ENCODE assay signal across 10 cellular contexts in genomic region chr11:10488121-10488580, GRCh38. TPM values are rescaled to one million over a fixed set of nuclear protein-coding genes. Genes with fewer than 3 reads are reported as not detected.
DNase-seq lines count a peak whose midpoint lies in the region; ATAC-seq and TF ChIP-seq lines count a peak whose summit lies in the region.
"Had no signal": no experiment of that assay in that cellular context is flagged by ENCODE, and none has a peak within 500 bp of the region (broad histone marks: within the 10 kb centered on the region; RNA-seq: fewer than 3 reads in every experiment).

No MANE protein-coding gene starts in this region.

- no peak for TF ChIP-seq POLR2A in Peyer's patch (IDR thresholded peaks at IDR 0.05)

- H3K4me3 Mint-ChIP-seq in T-helper 1 cell treated with Interleukin-12 subunit alpha and Interleukin-12 subunit beta and Interleukin-4 antibody, amounts not matched to agents 30 μg/mL and 1 μg/mL, for 36 hours = peak overlapping the region; percentile 40
- no peak overlapping the region for H3K4me3 Mint-ChIP-seq in stimulated activated naive CD8-positive, alpha-beta T cell treated with anti-CD3 and anti-CD28 coated beads, Interleukin-15, Interleukin-2, amounts not matched to agents 100 ng/mL and 50 ng/mL, for 24 hours

- peaks cover 0 to 10% (median 0%) of the 10 kb centered on the region in 3 donors for H3K36me3 ChIP-seq in Peyer's patch
- H3K36me3 ChIP-seq: SJSA1 had no signal

- H3K27me3 Mint-ChIP-seq in T-helper 1 cell treated with Interleukin-12 subunit alpha and Interleukin-12 subunit beta and Interleukin-4 antibody, amounts not matched to agents 30 μg/mL and 1 μg/mL, for 36 hours (ENCODE audit: low read depth) = no peaks in the 10 kb centered on the region
- no peaks in the 10 kb centered on the region for H3K27me3 Mint-ChIP-seq in stimulated activated naive CD8-positive, alpha-beta T cell treated with anti-CD3 and anti-CD28 coated beads, Interleukin-15, Interleukin-2, amounts not matched to agents 100 ng/mL and 50 ng/mL, for 24 hours

- no peak for ATAC-seq in HG03354 (IDR thresholded peaks at IDR 0.05; ENCODE audit: poor library complexity, severe bottlenecking, unreplicated experiment)

- TF ChIP-seq CTCF in Peyer's patch (IDR thresholded peaks at IDR 0.05) = no peak
- TF ChIP-seq CTCF in fibroblast of mammary gland (conservative IDR thresholded peaks at IDR 0.05; ENCODE audit: control insufficient read depth, insufficient read depth, low read depth, low read length) = no peak

- no peak overlapping the region for H3K4me3 ChIP-seq in Peyer's patch
- H3K4me3 ChIP-seq in fibroblast of mammary gland (ENCODE audit: control insufficient read depth, low read depth, low read length) = no peak overlapping the region
- H3K4me3 ChIP-seq: SJSA1 had no signal

- no peak for DNase-seq in T-helper 1 cell
- peak in 2 of 3 donors; percentile 73 to 83 for DNase-seq in Peyer's patch
- peak; percentile 10 for DNase-seq in fibroblast of mammary gland (ENCODE audit: low read depth)
- no peak for DNase-seq in stimulated activated CD8-positive, alpha-beta memory T cell treated with anti-CD3 and anti-CD28 coated beads, Interleukin-4, amount 100 ng/mL, for 48 hours
- DNase-seq in SIG-M5 treated with dmso at 0.1 percent for 504 hours (lab: John Stamatoyannopoulos, UW; ENCODE audit: unreplicated experiment) = no peak

- peaks cover 15% of the 10 kb centered on the region for H3K4me1 Mint-ChIP-seq in T-helper 1 cell treated with Interleukin-12 subunit alpha and Interleukin-12 subunit beta and Interleukin-4 antibody, amounts not matched to agents 30 μg/mL and 1 μg/mL, for 36 hours (ENCODE audit: low read depth)
- H3K4me1 Mint-ChIP-seq in stimulated activated naive CD8-positive, alpha-beta T cell treated with anti-CD3 and anti-CD28 coated beads, Interleukin-15, Interleukin-2, amounts not matched to agents 100 ng/mL and 50 ng/mL, for 24 hours (ENCODE audit: low read depth) = peaks cover 27% of the 10 kb centered on the region

- peak overlapping the region; percentile 55 to 94 (median 78) for H3K27ac ChIP-seq in Peyer's patch
- H3K27ac ChIP-seq: 22Rv1, SJSA1 had no signal

- H3K27ac Mint-ChIP-seq in T-helper 1 cell treated with Interleukin-12 subunit alpha and Interleukin-12 subunit beta and Interleukin-4 antibody, amounts not matched to agents 30 μg/mL and 1 μg/mL, for 36 hours = peak overlapping the region; percentile 80
- H3K27ac Mint-ChIP-seq in stimulated activated naive CD8-positive, alpha-beta T cell treated with anti-CD3 and anti-CD28 coated beads, Interleukin-15, Interleukin-2, amounts not matched to agents 100 ng/mL and 50 ng/mL, for 24 hours = peak overlapping the region; percentile 86

- H3K9me3 Mint-ChIP-seq in T-helper 1 cell treated with Interleukin-12 subunit alpha and Interleukin-12 subunit beta and Interleukin-4 antibody, amounts not matched to agents 30 μg/mL and 1 μg/mL, for 36 hours = no peaks in the 10 kb centered on the region
- H3K9me3 Mint-ChIP-seq in stimulated activated naive CD8-positive, alpha-beta T cell treated with anti-CD3 and anti-CD28 coated beads, Interleukin-15, Interleukin-2, amounts not matched to agents 100 ng/mL and 50 ng/mL, for 24 hours = no peaks in the 10 kb centered on the region

- peaks cover 25% of the 10 kb centered on the region for H3K36me3 Mint-ChIP-seq in T-helper 1 cell treated with Interleukin-12 subunit alpha and Interleukin-12 subunit beta and Interleukin-4 antibody, amounts not matched to agents 30 μg/mL and 1 μg/mL, for 36 hours (ENCODE audit: low read depth)
- H3K36me3 Mint-ChIP-seq in stimulated activated naive CD8-positive, alpha-beta T cell treated with anti-CD3 and anti-CD28 coated beads, Interleukin-15, Interleukin-2, amounts not matched to agents 100 ng/mL and 50 ng/mL, for 24 hours (ENCODE audit: low read depth) = peaks cover 46% of the 10 kb centered on the region

- no peaks in the 10 kb centered on the region for H3K9me3 ChIP-seq in Peyer's patch
- H3K9me3 ChIP-seq: SJSA1 had no signal

- no peaks in the 10 kb centered on the region for H3K27me3 ChIP-seq in Peyer's patch
- H3K27me3 ChIP-seq: SJSA1 had no signal

- H3K4me1 ChIP-seq in Peyer's patch = peaks cover 0 to 23% (median 6%) of the 10 kb centered on the region in 4 donors

RNA-seq across cellular contexts. Expression of gene AMPD3, which starts 33.1 kb away (rescaled TPM):
- total RNA-seq in Peyer's patch = 10 to 100 TPM; 12.4 to 28.9 (median 17.6) TPM

RNA-seq across cellular contexts. Expression of gene RNF141, which starts 52.8 kb away (rescaled TPM):
- 10 to 100 TPM; 28.1 to 35.1 (median 33.5) TPM for total RNA-seq in Peyer's patch

Comparison
In these comparisons a context has a peak if more than half of its experiments do, and no peak if none do; other contexts are left out.
1. DNase-seq: peak in Peyer's patch (2 of 3) and fibroblast of mammary gland (single experiment); none in T-helper 1 cell (0 of 5), stimulated activated CD8-positive, alpha-beta memory T cell treated with anti-CD3 and anti-CD28 coated beads, Interleukin-4, amount 100 ng/mL, for 48 hours (single experiment) and SIG-M5 treated with dmso at 0.1 percent for 504 hours (single experiment).